8 cellular contexts compared by ENCODE assay signal in the genomic region with DNA sequence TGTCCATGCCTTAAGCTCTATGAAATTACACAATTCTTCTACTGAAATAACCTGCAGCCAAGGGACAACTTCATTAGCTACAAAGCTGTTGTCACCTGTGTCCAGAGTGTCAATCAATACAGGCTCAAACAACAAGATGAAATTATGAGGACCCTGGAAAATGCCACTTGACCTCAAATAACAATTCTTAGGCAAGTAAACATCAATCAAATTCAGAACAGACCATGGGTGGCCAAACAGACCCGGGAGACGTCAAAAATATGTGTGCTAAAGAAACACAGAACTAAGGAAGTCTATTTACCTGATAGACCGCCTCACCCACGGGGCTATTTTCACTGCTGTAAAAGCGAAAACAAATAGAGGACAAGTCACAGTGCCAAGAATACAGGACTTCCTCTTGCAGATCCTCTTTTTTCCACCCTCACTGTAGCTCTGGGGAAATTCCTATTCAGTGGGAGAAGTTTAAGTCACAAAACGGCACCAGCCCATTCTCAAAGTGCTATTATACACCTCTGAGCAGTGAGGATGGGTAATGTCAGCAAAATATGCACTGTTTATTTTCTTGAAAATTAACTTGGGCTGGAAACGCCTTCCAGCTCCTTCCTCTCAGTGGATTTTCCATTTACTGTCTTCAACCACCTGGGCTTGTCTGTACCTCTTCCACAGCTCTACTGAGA. TPM values are rescaled to one million over a fixed set of nuclear protein-coding genes. Genes with fewer than 3 reads are reported as not detected.
DNase-seq lines count a peak whose midpoint lies in the region; ATAC-seq and TF ChIP-seq lines count a peak whose summit lies in the region.

No MANE protein-coding gene starts in this region.

- no peak for ATAC-seq in activated CD8-positive, alpha-beta memory T cell treated with anti-CD3 and anti-CD28 coated beads, Interleukin-2, amount 10 ng/mL, durations not matched to agents 7 days and 5 days
- ATAC-seq in T-helper 17 cell (peak; percentile 10), HG03469 (IDR thresholded peaks at IDR 0.05; ENCODE audit: unreplicated experiment) (no peak), HG02678 (IDR thresholded peaks at IDR 0.05; ENCODE audit: unreplicated experiment) (no peak), HG03521 (IDR thresholded peaks at IDR 0.05; ENCODE audit: unreplicated experiment) (no peak)

- CTCF ChIA-PET in activated CD8-positive, alpha-beta memory T cell treated with anti-CD3 and anti-CD28 coated beads, Interleukin-2, amount 10 ng/mL, durations not matched to agents 7 days and 5 days (lab: Charles Lee): interaction anchor here (1.0 to 4.0 kb wide), 5 partner anchors 25 to 197 kb away, joined by 3 to 30 read pairs (median 4); no protein-coding TSS in a partner anchor

- peaks cover 0 to 32% of the 10 kb centered on the region in 2 donors for H3K4me1 ChIP-seq in right atrium auricular region

- no peak for DNase-seq in activated CD8-positive, alpha-beta memory T cell treated with anti-CD3 and anti-CD28 coated beads, Interleukin-2, amount 10 ng/mL, durations not matched to agents 7 days and 5 days
- no peak for DNase-seq in activated CD8-positive, alpha-beta memory T cell treated with anti-CD3 and anti-CD28 coated beads, Interleukin-2, amount 50 U/mL, for 48 hours
- DNase-seq in T-helper 17 cell: no peak
- DNase-seq in right atrium auricular region (ENCODE audit: low spot score): no peak
- peak in 3 of 49 donors; percentile 12 to 26 (median 16) for DNase-seq in substantia nigra (lab: John Stamatoyannopoulos, UW)

- peak overlapping the region; percentile 89 for H3K4me3 Mint-ChIP-seq in activated CD8-positive, alpha-beta memory T cell treated with anti-CD3 and anti-CD28 coated beads, Interleukin-2, amount 10 ng/mL, durations not matched to agents 7 days and 5 days
- H3K4me3 Mint-ChIP-seq in T-helper 17 cell: peak overlapping the region; percentile 92

- H3K9me3 Mint-ChIP-seq in activated CD8-positive, alpha-beta memory T cell treated with anti-CD3 and anti-CD28 coated beads, Interleukin-2, amount 10 ng/mL, durations not matched to agents 7 days and 5 days (ENCODE audit: low read depth): no peaks in the 10 kb centered on the region

- peak overlapping the region; percentile 71 for H3K27ac Mint-ChIP-seq in activated CD8-positive, alpha-beta memory T cell treated with anti-CD3 and anti-CD28 coated beads, Interleukin-2, amount 10 ng/mL, durations not matched to agents 7 days and 5 days
- peak overlapping the region; percentile 93 for H3K27ac Mint-ChIP-seq in T-helper 17 cell

- H3K4me3 ChIP-seq in right atrium auricular region: no peak overlapping the region

- H3K9me3 ChIP-seq in T-helper 17 cell (ENCODE audit: control insufficient read depth, low read length, poor library complexity, severe bottlenecking) (no peaks in the 10 kb centered on the region), right atrium auricular region (peaks cover 0 to 6% of the 10 kb centered on the region in 2 donors)

- TF ChIP-seq CTCF in right atrium auricular region (IDR thresholded peaks at IDR 0.05): no peak

- no peaks in the 10 kb centered on the region for H3K36me3 ChIP-seq in right atrium auricular region

- H3K27me3 ChIP-seq in right atrium auricular region: no peaks in the 10 kb centered on the region

- H3K36me3 Mint-ChIP-seq in activated CD8-positive, alpha-beta memory T cell treated with anti-CD3 and anti-CD28 coated beads, Interleukin-2, amount 10 ng/mL, durations not matched to agents 7 days and 5 days: peaks cover 15% of the 10 kb centered on the region
- H3K36me3 Mint-ChIP-seq in T-helper 17 cell (ENCODE audit: low read depth): peaks cover 5% of the 10 kb centered on the region

- peaks cover 64% of the 10 kb centered on the region for H3K4me1 Mint-ChIP-seq in activated CD8-positive, alpha-beta memory T cell treated with anti-CD3 and anti-CD28 coated beads, Interleukin-2, amount 10 ng/mL, durations not matched to agents 7 days and 5 days
- H3K4me1 Mint-ChIP-seq in T-helper 17 cell: peaks cover 51% of the 10 kb centered on the region

- H3K27ac ChIP-seq in right atrium auricular region (peak overlapping the region; percentile 57 to 71), substantia nigra (ENCODE audit: low read depth, low read length, poor library complexity, severe bottlenecking) (peak overlapping the region; percentile 43)

- peaks cover 3% of the 10 kb centered on the region for H3K27me3 Mint-ChIP-seq in activated CD8-positive, alpha-beta memory T cell treated with anti-CD3 and anti-CD28 coated beads, Interleukin-2, amount 10 ng/mL, durations not matched to agents 7 days and 5 days
- no peaks in the 10 kb centered on the region for H3K27me3 Mint-ChIP-seq in T-helper 17 cell

RNA-seq across cellular contexts. Expression of gene LITAF, which starts 2.7 kb away (rescaled TPM):
- 100 to 1,000 TPM in 1 of 2 experiments, 10 to 100 TPM in 1; 91.4 to 155 TPM for total RNA-seq in activated CD8-positive, alpha-beta memory T cell treated with anti-CD3 and anti-CD28 coated beads, Interleukin-2, amount 10 ng/mL, durations not matched to agents 7 days and 5 days
- total RNA-seq in T-helper 17 cell (100 to 1,000 TPM in 1 of 2 donors, 10 to 100 TPM in 1; 93.1 to 155 TPM), right atrium auricular region (10 to 100 TPM; 48.1 to 50.7 TPM)
